In genomic region chr21:37424987-37425386, GRCh38 we compare ENCODE assay signal across 24 cellular contexts.
"Had no signal": no experiment of that assay in that cellular context is flagged by ENCODE, and none has a peak within 500 bp of the region (broad histone marks: within the 10 kb centered on the region; RNA-seq: fewer than 3 reads in every experiment).

No MANE protein-coding gene starts in this region.

- DNase-seq: activated CD4-positive, alpha-beta memory T cell treated with anti-CD3 and anti-CD28 coated beads, Interleukin-2, amount 10 ng/mL, durations not matched to agents 7 days and 5 days; activated CD4-positive, alpha-beta T cell treated with anti-CD3 and anti-CD28 coated beads, Interleukin-2, amount 10 ng/mL, durations not matched to agents 24 days and 14 days; activated gamma-delta T cell treated with Interleukin-2 at 50 U/mL for 16 hours; activated T-cell treated with anti-CD3 and anti-CD28 coated beads for 4 hours; anterior cingulate cortex; body of pancreas; caudate nucleus; glutamatergic neuron; hypothalamus; naive thymus-derived CD4-positive, alpha-beta T cell; occipital lobe; SK-N-SH; stimulated activated CD4-positive, alpha-beta T cell treated with anti-CD3 and anti-CD28 coated beads, Interleukin-15, amount 100 ng/mL, for 24 hours; stomach had no signal

- ATAC-seq: activated CD4-positive, CD25-positive, alpha-beta regulatory T cell treated with anti-CD3 and anti-CD28 coated beads, Interleukin-2, amount 50 U/mL, for 24 hours; body of pancreas; naive thymus-derived CD4-positive, alpha-beta T cell; stimulated activated memory B cell treated with anti-CD40 and anti-IgM and Interleukin-4, amounts not matched to agents 10 μg/mL and 1 μg/mL and 100 μg/mL, for 72 hours had no signal

- H3K4me3 ChIP-seq: body of pancreas, lung, skin epidermis, stomach, suprapubic skin, tibial nerve had no signal

- H3K27ac ChIP-seq: body of pancreas, epithelial cell of prostate, skin epidermis, stomach, suprapubic skin, tibial nerve, VCaP had no signal

- H3K9me3 ChIP-seq: body of pancreas, SK-N-SH, stomach, suprapubic skin, tibial nerve had no signal

- H3K9ac ChIP-seq: SK-N-SH had no signal

- H3K4me2 ChIP-seq: SK-N-SH had no signal

- H3K27me3 ChIP-seq: body of pancreas, stomach, suprapubic skin, tibial nerve had no signal

- FAIRE-seq: islet of Langerhans, urothelium cell line had no signal
